In genomic region chr1:22687191-22687590, GRCh38 we compare ENCODE assay signal across 16 cellular contexts.
A peak's percentile ranks its signal among the peaks of the same experiment; 100 is the strongest.
DNase-seq lines count a peak whose midpoint lies in the region; ATAC-seq and TF ChIP-seq lines count a peak whose summit lies in the region.
"Had no signal": no experiment of that assay in that cellular context is flagged by ENCODE, and none has a peak within 500 bp of the region (broad histone marks: within the 10 kb centered on the region; RNA-seq: fewer than 3 reads in every experiment).

No MANE protein-coding gene starts in this region.

- no peak overlapping the region for H3K4me3 Mint-ChIP-seq in nephron
- H3K4me3 Mint-ChIP-seq: CD4-positive, CD25-positive, alpha-beta regulatory T cell; CD8-positive, alpha-beta memory T cell; GM23338 had no signal

- H3K9me3 Mint-ChIP-seq in nephron = no peaks in the 10 kb centered on the region
- H3K9me3 Mint-ChIP-seq: CD8-positive, alpha-beta memory T cell; GM23338 had no signal

- TF ChIP-seq CTCF in nephron (IDR thresholded peaks at IDR 0.05; ENCODE audit: unreplicated experiment in 3 of 3) = no peak

- H3K27ac Mint-ChIP-seq in nephron = peak overlapping the region; percentile 8 to 89 (median 70)
- H3K27ac Mint-ChIP-seq: CD4-positive, CD25-positive, alpha-beta regulatory T cell; CD8-positive, alpha-beta memory T cell; GM23338 had no signal

- peak; percentile 55 for DNase-seq in HCEC 1CT
- peak; percentile 84 for DNase-seq in amniotic epithelial cell (ENCODE audit: low read depth)
- DNase-seq in glomerular visceral epithelial cell (ENCODE audit: extremely low spot score) = no peak
- DNase-seq in DMS153 treated with DMSO at 0.1 percent for 48 hours (lab: John Stamatoyannopoulos, UW; ENCODE audit: unreplicated experiment) = no peak
- DNase-seq: ACHN; BE2C; C1 segment of cervical spinal cord; CD4-positive, CD25-positive, alpha-beta regulatory T cell; CD8-positive, alpha-beta memory T cell; COR-L47; DMS 273 treated with DMSO at 0.1 percent for 48 hours; GF-D8 had no signal

- no peak for ATAC-seq in GM21723 (IDR thresholded peaks at IDR 0.05; ENCODE audit: unreplicated experiment)
- no peak for ATAC-seq in GM18505 (IDR thresholded peaks at IDR 0.05; ENCODE audit: unreplicated experiment)
- ATAC-seq: GM23338 had no signal

- peaks cover 5% of the 10 kb centered on the region for H3K27me3 Mint-ChIP-seq in nephron (ENCODE audit: low read depth)
- H3K27me3 Mint-ChIP-seq: CD4-positive, CD25-positive, alpha-beta regulatory T cell had no signal

- peaks cover 60% of the 10 kb centered on the region for H3K4me1 Mint-ChIP-seq in nephron
- H3K4me1 Mint-ChIP-seq: CD4-positive, CD25-positive, alpha-beta regulatory T cell; CD8-positive, alpha-beta memory T cell had no signal

- TF ChIP-seq POLR2A in GM18505 (IDR thresholded peaks at IDR 0.05; ENCODE audit: borderline replicate concordance, extremely low read depth, insufficient read depth, insufficient read length) = no peak

- no peaks in the 10 kb centered on the region for H3K36me3 Mint-ChIP-seq in nephron (ENCODE audit: low read depth)
- H3K36me3 Mint-ChIP-seq: CD4-positive, CD25-positive, alpha-beta regulatory T cell; CD8-positive, alpha-beta memory T cell had no signal

Comparison
In these comparisons a context has a peak if more than half of its experiments do, and no peak if none do; other contexts are left out.
1. DNase-seq: peak in HCEC 1CT (single experiment) and amniotic epithelial cell (single experiment); none in glomerular visceral epithelial cell (single experiment) and DMS153 treated with DMSO at 0.1 percent for 48 hours (single experiment).